ENCODE assay signal across 28 cellular contexts in genomic region chr1:187481581-187482148, GRCh38.
DNase-seq lines count a peak whose midpoint lies in the region; ATAC-seq lines count a peak whose summit lies in the region.
"Had no signal": no experiment of that assay in that cellular context is flagged by ENCODE, and none has a peak within 500 bp of the region (broad histone marks: within the 10 kb centered on the region; RNA-seq: fewer than 3 reads in every experiment).

No MANE protein-coding gene starts in this region.

- no peak for ATAC-seq in GM19023 (IDR thresholded peaks at IDR 0.05; ENCODE audit: unreplicated experiment)
- ATAC-seq: GM12878, PC-3 had no signal

- H3K36me3 Mint-ChIP-seq in activated T-helper 2 cell treated with anti-CD3 and anti-CD28 coated beads, Interferon-gamma antibody, Interleukin-2, Interleukin-4, amounts not matched to agents 10 μg/mL and 5 μg/mL and 100 μg/mL, durations not matched to agents 14 hours and 24 hours and 36 hours (ENCODE audit: low read depth): no peaks in the 10 kb centered on the region
- no peaks in the 10 kb centered on the region for H3K36me3 Mint-ChIP-seq in activated CD4-positive, alpha-beta memory T cell treated with anti-CD3 and anti-CD28 coated beads, Interleukin-2, amount 10 ng/mL, durations not matched to agents 7 days and 5 days (ENCODE audit: low read depth)
- H3K36me3 Mint-ChIP-seq: CD4-positive, alpha-beta memory T cell had no signal

- no peaks in the 10 kb centered on the region for H3K9me3 Mint-ChIP-seq in activated T-helper 2 cell treated with anti-CD3 and anti-CD28 coated beads, Interferon-gamma antibody, Interleukin-2, Interleukin-4, amounts not matched to agents 10 μg/mL and 5 μg/mL and 100 μg/mL, durations not matched to agents 14 hours and 24 hours and 36 hours
- peaks cover 9% of the 10 kb centered on the region for H3K9me3 Mint-ChIP-seq in activated CD4-positive, alpha-beta memory T cell treated with anti-CD3 and anti-CD28 coated beads, Interleukin-2, amount 10 ng/mL, durations not matched to agents 7 days and 5 days

- no peak overlapping the region for H3K4me3 Mint-ChIP-seq in activated T-helper 2 cell treated with anti-CD3 and anti-CD28 coated beads, Interferon-gamma antibody, Interleukin-2, Interleukin-4, amounts not matched to agents 10 μg/mL and 5 μg/mL and 100 μg/mL, durations not matched to agents 14 hours and 24 hours and 36 hours (ENCODE audit: low read depth)
- H3K4me3 Mint-ChIP-seq in activated CD4-positive, alpha-beta memory T cell treated with anti-CD3 and anti-CD28 coated beads, Interleukin-2, amount 10 ng/mL, durations not matched to agents 7 days and 5 days: no peak overlapping the region
- H3K4me3 Mint-ChIP-seq: CD4-positive, alpha-beta memory T cell had no signal

- DNase-seq in COLO829 (ENCODE audit: low spot score): peak; percentile 82
- peak; percentile 90 for DNase-seq in SK-N-DZ (ENCODE audit: low spot score)
- peak; percentile 23 for DNase-seq in epidermal melanocyte (ENCODE audit: insufficient read length, low spot score)
- peak; percentile 48 for DNase-seq in pons (ENCODE audit: low spot score)
- DNase-seq in activated T-helper 2 cell treated with anti-CD3 and anti-CD28 coated beads, Interferon-gamma antibody, Interleukin-2, Interleukin-4, amounts not matched to agents 10 μg/mL and 5 μg/mL and 100 μg/mL, durations not matched to agents 14 hours and 24 hours and 36 hours (ENCODE audit: low spot score): no peak
- no peak for DNase-seq in activated CD4-positive, alpha-beta memory T cell treated with anti-CD3 and anti-CD28 coated beads, Interleukin-2, amount 10 ng/mL, durations not matched to agents 7 days and 5 days
- DNase-seq in stimulated activated CD8-positive, alpha-beta memory T cell treated with anti-CD3 and anti-CD28 coated beads, Interleukin-4, amount 100 ng/mL, for 48 hours: no peak
- DNase-seq: AML-193; C1 segment of cervical spinal cord; Caco-2; CD4-positive, alpha-beta memory T cell; DMS 273 treated with DMSO at 0.1 percent for 48 hours; DMS79; EL; GDM1; GOT3; HCEC 1CT; Karpas-422; NCI-H1105; NCI-H1436 treated with DMSO at 0.1 percent for 48 hours; NCI-H1930; NCI-H446; NCI-H524 treated with DMSO at 0.1 percent for 48 hours; NCI-H774; PC-3; SHP77 had no signal

- CTCF ChIA-PET in activated CD4-positive, alpha-beta memory T cell treated with anti-CD3 and anti-CD28 coated beads, Interleukin-2, amount 10 ng/mL, durations not matched to agents 7 days and 5 days (lab: Charles Lee): interaction anchor here (0.6 kb wide), 1 partner anchor 150 kb away, joined by 5 read pairs; no protein-coding TSS in a partner anchor

- H3K27me3 Mint-ChIP-seq in activated T-helper 2 cell treated with anti-CD3 and anti-CD28 coated beads, Interferon-gamma antibody, Interleukin-2, Interleukin-4, amounts not matched to agents 10 μg/mL and 5 μg/mL and 100 μg/mL, durations not matched to agents 14 hours and 24 hours and 36 hours (ENCODE audit: low read depth): no peaks in the 10 kb centered on the region
- no peaks in the 10 kb centered on the region for H3K27me3 Mint-ChIP-seq in activated CD4-positive, alpha-beta memory T cell treated with anti-CD3 and anti-CD28 coated beads, Interleukin-2, amount 10 ng/mL, durations not matched to agents 7 days and 5 days
- H3K27me3 Mint-ChIP-seq: CD4-positive, alpha-beta memory T cell had no signal

- POLR2A ChIA-PET in activated CD4-positive, alpha-beta memory T cell treated with anti-CD3 and anti-CD28 coated beads, Interleukin-2, amount 10 ng/mL, durations not matched to agents 7 days and 5 days (lab: Charles Lee): no interaction called here

- no peak overlapping the region for H3K27ac Mint-ChIP-seq in activated T-helper 2 cell treated with anti-CD3 and anti-CD28 coated beads, Interferon-gamma antibody, Interleukin-2, Interleukin-4, amounts not matched to agents 10 μg/mL and 5 μg/mL and 100 μg/mL, durations not matched to agents 14 hours and 24 hours and 36 hours
- no peak overlapping the region for H3K27ac Mint-ChIP-seq in activated CD4-positive, alpha-beta memory T cell treated with anti-CD3 and anti-CD28 coated beads, Interleukin-2, amount 10 ng/mL, durations not matched to agents 7 days and 5 days
- H3K27ac Mint-ChIP-seq: CD4-positive, alpha-beta memory T cell had no signal

- H3K4me1 Mint-ChIP-seq in activated T-helper 2 cell treated with anti-CD3 and anti-CD28 coated beads, Interferon-gamma antibody, Interleukin-2, Interleukin-4, amounts not matched to agents 10 μg/mL and 5 μg/mL and 100 μg/mL, durations not matched to agents 14 hours and 24 hours and 36 hours (ENCODE audit: low read depth): no peaks in the 10 kb centered on the region
- no peaks in the 10 kb centered on the region for H3K4me1 Mint-ChIP-seq in activated CD4-positive, alpha-beta memory T cell treated with anti-CD3 and anti-CD28 coated beads, Interleukin-2, amount 10 ng/mL, durations not matched to agents 7 days and 5 days
- H3K4me1 Mint-ChIP-seq: CD4-positive, alpha-beta memory T cell had no signal

- intact Hi-C loops in activated T-helper 2 cell treated with anti-CD3 and anti-CD28 coated beads, Interferon-gamma antibody, Interleukin-2, Interleukin-4, amounts not matched to agents 10 μg/mL and 5 μg/mL and 100 μg/mL, durations not matched to agents 14 hours and 24 hours and 36 hours (cut with micrococcal nuclease): no loop called here

Comparison
In these comparisons a context has a peak if more than half of its experiments do, and no peak if none do; other contexts are left out.
1. DNase-seq: peak in COLO829 (single experiment), SK-N-DZ (single experiment), epidermal melanocyte (single experiment) and pons (single experiment); none in activated T-helper 2 cell treated with anti-CD3 and anti-CD28 coated beads, Interferon-gamma antibody, Interleukin-2, Interleukin-4, amounts not matched to agents 10 μg/mL and 5 μg/mL and 100 μg/mL, durations not matched to agents 14 hours and 24 hours and 36 hours (single experiment), activated CD4-positive, alpha-beta memory T cell treated with anti-CD3 and anti-CD28 coated beads, Interleukin-2, amount 10 ng/mL, durations not matched to agents 7 days and 5 days (single experiment) and stimulated activated CD8-positive, alpha-beta memory T cell treated with anti-CD3 and anti-CD28 coated beads, Interleukin-4, amount 100 ng/mL, for 48 hours (single experiment).